ENCODE assay signal across 8 cellular contexts in the genomic region with DNA sequence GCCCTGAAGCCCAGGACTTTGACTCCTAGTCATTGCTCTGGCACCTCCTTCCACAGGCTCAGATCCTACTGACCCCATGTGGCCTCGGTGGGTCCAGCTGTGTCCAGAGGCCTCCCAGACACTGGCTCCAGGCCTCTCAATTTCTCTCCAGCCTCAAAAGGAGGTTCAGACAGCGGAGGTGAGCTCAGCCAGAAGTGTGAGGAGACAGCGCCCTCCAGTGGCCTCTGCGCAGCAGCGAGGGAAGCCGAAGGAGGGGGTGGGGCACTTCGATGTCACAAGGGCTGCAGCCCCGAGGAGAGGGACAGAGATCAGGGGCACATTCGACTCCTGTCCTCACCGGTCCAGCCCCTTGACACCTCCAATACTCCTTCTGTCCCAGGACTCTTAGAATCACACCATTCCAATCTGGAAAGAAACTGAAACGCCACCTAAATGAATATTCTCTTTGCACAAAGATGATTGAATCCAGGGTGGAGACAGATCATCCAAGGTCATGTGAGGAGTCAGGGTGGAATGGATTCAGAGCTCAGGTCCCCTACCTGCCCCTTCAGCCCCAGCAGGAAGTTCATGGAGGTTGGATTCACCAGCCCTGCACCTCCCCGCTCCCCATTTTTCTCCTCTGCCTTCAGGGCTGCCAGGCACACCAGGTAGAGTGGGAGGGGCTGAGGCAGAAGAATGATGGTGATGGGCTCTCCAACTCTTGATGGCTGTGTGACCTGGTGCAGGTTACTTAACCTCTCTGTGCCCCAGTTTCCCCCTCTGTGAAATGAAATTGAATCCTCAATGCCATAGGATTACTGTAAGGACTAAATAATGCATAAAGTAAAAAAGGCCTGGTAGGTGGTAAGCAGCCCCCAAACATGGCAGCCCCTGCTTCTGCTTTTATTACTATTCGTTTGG. TPM values are rescaled to one million over a fixed set of nuclear protein-coding genes. Genes with fewer than 3 reads are reported as not detected.
DNase-seq lines count a peak whose midpoint lies in the region; ATAC-seq and TF ChIP-seq lines count a peak whose summit lies in the region.

No MANE protein-coding gene starts in this region.

- H3K36me3 Mint-ChIP-seq in activated naive CD4-positive, alpha-beta T cell treated with anti-CD3 and anti-CD28 coated beads, Interleukin-2, amount 10 ng/mL, durations not matched to agents 7 days and 5 days: no peaks in the 10 kb centered on the region

- H3K27ac Mint-ChIP-seq in activated naive CD4-positive, alpha-beta T cell treated with anti-CD3 and anti-CD28 coated beads, Interleukin-2, amount 10 ng/mL, durations not matched to agents 7 days and 5 days: no peak overlapping the region

- TF ChIP-seq POLR2A in uterus (IDR thresholded peaks at IDR 0.05): no peak

- DNase-seq in GM03348 (ENCODE audit: low spot score) (peak; percentile 90), NCI-H1105 (lab: John Stamatoyannopoulos, UW) (peak; percentile 83), cardiac muscle cell (ENCODE audit: low read depth in 1 of 2, low spot score in 1 of 2) (peak; percentile 81 to 88), psoas muscle (peak; percentile 55 to 85), uterus (peak; percentile 28 to 62)
- DNase-seq in activated naive CD4-positive, alpha-beta T cell treated with anti-CD3 and anti-CD28 coated beads, Interleukin-2, amount 10 ng/mL, durations not matched to agents 7 days and 5 days: peak; percentile 86

- intact Hi-C loops in psoas muscle (cut with DNase I) (loop anchor here (5.0 to 10.0 kb wide), 3 partner anchors 282 to 312 kb away; no protein-coding TSS in a partner anchor), uterus (cut with DNase I; ENCODE audit: low total_unique reads) (loop anchor here (5.0 kb wide), 1 partner anchor 225 kb away; a partner anchor contains a TSS)

- H3K36me3 ChIP-seq in cardiac muscle cell (no peaks in the 10 kb centered on the region), psoas muscle (ENCODE audit: insufficient read depth in 1 of 2, low read depth in 1 of 2) (no peaks in the 10 kb centered on the region), uterus (no peaks in the 10 kb centered on the region)

- H3K4me1 ChIP-seq in cardiac muscle cell (ENCODE audit: low read depth) (peaks cover 23% of the 10 kb centered on the region), psoas muscle (peaks cover 26% of the 10 kb centered on the region), uterus (peaks cover 0 to 6% of the 10 kb centered on the region in 2 donors)

- no peak overlapping the region for H3K4me3 Mint-ChIP-seq in activated naive CD4-positive, alpha-beta T cell treated with anti-CD3 and anti-CD28 coated beads, Interleukin-2, amount 10 ng/mL, durations not matched to agents 7 days and 5 days

- CTCF ChIA-PET in activated naive CD4-positive, alpha-beta T cell treated with anti-CD3 and anti-CD28 coated beads, Interleukin-2, amount 10 ng/mL, durations not matched to agents 7 days and 5 days (lab: Charles Lee): interaction anchor here (0.7 to 2.4 kb wide), 14 partner anchors 17 to 425 kb away, joined by 3 to 23 read pairs (median 4); no protein-coding TSS in a partner anchor

- H3K4me3 ChIP-seq in cardiac muscle cell (no peak overlapping the region), psoas muscle (no peak overlapping the region), uterus (no peak overlapping the region)

- H3K9me3 Mint-ChIP-seq in activated naive CD4-positive, alpha-beta T cell treated with anti-CD3 and anti-CD28 coated beads, Interleukin-2, amount 10 ng/mL, durations not matched to agents 7 days and 5 days: no peaks in the 10 kb centered on the region

- ATAC-seq in SK-N-SH treated with all-trans-retinoic acid at 6 μM for 48 hours: peak; percentile 81
- peak; percentile 61 to 75 (median 64) for ATAC-seq in psoas muscle
- ATAC-seq in GM21423 (IDR thresholded peaks at IDR 0.05; ENCODE audit: unreplicated experiment): no peak

- peaks cover 81% of the 10 kb centered on the region for H3K27me3 Mint-ChIP-seq in activated naive CD4-positive, alpha-beta T cell treated with anti-CD3 and anti-CD28 coated beads, Interleukin-2, amount 10 ng/mL, durations not matched to agents 7 days and 5 days

- H3K9me3 ChIP-seq in cardiac muscle cell (ENCODE audit: low read depth): no peaks in the 10 kb centered on the region
- H3K9me3 ChIP-seq in psoas muscle: no peaks in the 10 kb centered on the region
- no peaks in the 10 kb centered on the region for H3K9me3 ChIP-seq in uterus

- TF ChIP-seq CTCF in cardiac muscle cell (IDR thresholded peaks at IDR 0.05; ENCODE audit: low read depth, low read length): peak; percentile 98
- TF ChIP-seq CTCF in psoas muscle (IDR thresholded peaks at IDR 0.05): peak; percentile 82
- TF ChIP-seq CTCF in uterus (IDR thresholded peaks at IDR 0.05): peak; percentile 30 to 87 (median 67)

- 18 to 21% (median 18%) methylated on average over 12 to 13 of the region's 13 CpGs for WGBS in psoas muscle, 3 donors

- H3K27ac ChIP-seq in cardiac muscle cell (no peak overlapping the region), psoas muscle (no peak overlapping the region), uterus (no peak overlapping the region)

- H3K4me1 Mint-ChIP-seq in activated naive CD4-positive, alpha-beta T cell treated with anti-CD3 and anti-CD28 coated beads, Interleukin-2, amount 10 ng/mL, durations not matched to agents 7 days and 5 days: peaks cover 2% of the 10 kb centered on the region

- peaks cover 20% of the 10 kb centered on the region for H3K27me3 ChIP-seq in cardiac muscle cell
- no peaks in the 10 kb centered on the region for H3K27me3 ChIP-seq in psoas muscle (ENCODE audit: insufficient read depth in 3 of 3, low read length in 2 of 3)
- H3K27me3 ChIP-seq in uterus: no peaks in the 10 kb centered on the region

TF ChIP-seq in SK-N-SH treated with all-trans-retinoic acid at 6 μM for 48 hours, 23 proteins besides CTCF, POLR2A, EP300 and RAD21:
- TF ChIP-seq, protein P1, sequence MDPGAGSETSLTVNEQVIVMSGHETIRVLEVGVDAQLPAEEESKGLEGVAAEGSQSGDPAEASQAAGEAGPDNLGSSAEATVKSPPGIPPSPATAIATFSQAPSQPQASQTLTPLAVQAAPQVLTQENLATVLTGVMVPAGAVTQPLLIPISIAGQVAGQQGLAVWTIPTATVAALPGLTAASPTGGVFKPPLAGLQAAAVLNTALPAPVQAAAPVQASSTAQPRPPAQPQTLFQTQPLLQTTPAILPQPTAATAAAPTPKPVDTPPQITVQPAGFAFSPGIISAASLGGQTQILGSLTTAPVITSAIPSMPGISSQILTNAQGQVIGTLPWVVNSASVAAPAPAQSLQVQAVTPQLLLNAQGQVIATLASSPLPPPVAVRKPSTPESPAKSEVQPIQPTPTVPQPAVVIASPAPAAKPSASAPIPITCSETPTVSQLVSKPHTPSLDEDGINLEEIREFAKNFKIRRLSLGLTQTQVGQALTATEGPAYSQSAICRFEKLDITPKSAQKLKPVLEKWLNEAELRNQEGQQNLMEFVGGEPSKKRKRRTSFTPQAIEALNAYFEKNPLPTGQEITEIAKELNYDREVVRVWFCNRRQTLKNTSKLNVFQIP (CRISPR knock-in tag; IDR thresholded peaks at IDR 0.05; ENCODE audit: borderline replicate concordance, low read depth): no peak
- TF ChIP-seq TOX (CRISPR knock-in tag; IDR thresholded peaks at IDR 0.05; ENCODE audit: borderline replicate concordance) (no peak), RARB (CRISPR knock-in tag; IDR thresholded peaks at IDR 0.05) (no peak), CSDC2 (CRISPR knock-in tag; IDR thresholded peaks at IDR 0.05) (no peak), SNAI2 (CRISPR knock-in tag; IDR thresholded peaks at IDR 0.05) (no peak), ARNTL (CRISPR knock-in tag; IDR thresholded peaks at IDR 0.05; ENCODE audit: borderline replicate concordance, low read depth) (no peak), BACH2 (CRISPR knock-in tag; IDR thresholded peaks at IDR 0.05; ENCODE audit: borderline replicate concordance) (no peak), ESRRG (CRISPR knock-in tag; IDR thresholded peaks at IDR 0.05) (no peak)
- TF ChIP-seq, protein P2, sequence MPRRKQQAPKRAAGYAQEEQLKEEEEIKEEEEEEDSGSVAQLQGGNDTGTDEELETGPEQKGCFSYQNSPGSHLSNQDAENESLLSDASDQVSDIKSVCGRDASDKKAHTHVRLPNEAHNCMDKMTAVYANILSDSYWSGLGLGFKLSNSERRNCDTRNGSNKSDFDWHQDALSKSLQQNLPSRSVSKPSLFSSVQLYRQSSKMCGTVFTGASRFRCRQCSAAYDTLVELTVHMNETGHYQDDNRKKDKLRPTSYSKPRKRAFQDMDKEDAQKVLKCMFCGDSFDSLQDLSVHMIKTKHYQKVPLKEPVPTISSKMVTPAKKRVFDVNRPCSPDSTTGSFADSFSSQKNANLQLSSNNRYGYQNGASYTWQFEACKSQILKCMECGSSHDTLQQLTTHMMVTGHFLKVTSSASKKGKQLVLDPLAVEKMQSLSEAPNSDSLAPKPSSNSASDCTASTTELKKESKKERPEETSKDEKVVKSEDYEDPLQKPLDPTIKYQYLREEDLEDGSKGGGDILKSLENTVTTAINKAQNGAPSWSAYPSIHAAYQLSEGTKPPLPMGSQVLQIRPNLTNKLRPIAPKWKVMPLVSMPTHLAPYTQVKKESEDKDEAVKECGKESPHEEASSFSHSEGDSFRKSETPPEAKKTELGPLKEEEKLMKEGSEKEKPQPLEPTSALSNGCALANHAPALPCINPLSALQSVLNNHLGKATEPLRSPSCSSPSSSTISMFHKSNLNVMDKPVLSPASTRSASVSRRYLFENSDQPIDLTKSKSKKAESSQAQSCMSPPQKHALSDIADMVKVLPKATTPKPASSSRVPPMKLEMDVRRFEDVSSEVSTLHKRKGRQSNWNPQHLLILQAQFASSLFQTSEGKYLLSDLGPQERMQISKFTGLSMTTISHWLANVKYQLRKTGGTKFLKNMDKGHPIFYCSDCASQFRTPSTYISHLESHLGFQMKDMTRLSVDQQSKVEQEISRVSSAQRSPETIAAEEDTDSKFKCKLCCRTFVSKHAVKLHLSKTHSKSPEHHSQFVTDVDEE (CRISPR knock-in tag; IDR thresholded peaks at IDR 0.05): no peak

RNA-seq across cellular contexts. Expression of a gene that starts 34.8 kb away (rescaled TPM):
- total RNA-seq in cardiac muscle cell: 14.1 and 18.1 TPM in 2 replicates
- 8.3 and 8.5 TPM in 2 replicates for polyA plus RNA-seq in cardiac muscle cell
- total RNA-seq in psoas muscle: 10 to 100 TPM in 3 of 4 donors, 1 to 10 TPM in 1; 7.2 to 14.1 (median 10.3) TPM
- 10 to 100 TPM in 1 of 3 donors, 1 to 10 TPM in 2; 3.8 to 11.4 (median 4.1) TPM for polyA plus RNA-seq in psoas muscle
- total RNA-seq in uterus: 10 to 100 TPM in 3 of 4 donors, 1 to 10 TPM in 1; 8.2 to 34.2 (median 16.6) TPM
